23 cellular contexts compared by ENCODE assay signal in genomic region chrX:14776901-14777300, GRCh38.
DNase-seq lines count a peak whose midpoint lies in the region; ATAC-seq and TF ChIP-seq lines count a peak whose summit lies in the region.
"Had no signal": no experiment of that assay in that cellular context is flagged by ENCODE, and none has a peak within 500 bp of the region (broad histone marks: within the 10 kb centered on the region; RNA-seq: fewer than 3 reads in every experiment).

No MANE protein-coding gene starts in this region.

- peaks cover 0 to 2% (median 0%) of the 10 kb centered on the region in 9 donors for H3K9me3 Mint-ChIP-seq in naive thymus-derived CD8-positive, alpha-beta T cell
- H3K9me3 Mint-ChIP-seq: CD4-positive, alpha-beta T cell had no signal

- no peak for TF ChIP-seq POLR2A in IMR-90 (IDR thresholded peaks at IDR 0.05; ENCODE audit: low read depth, low read length)

- 0 out of 2 replicates have a peak, but pooled peaks cover 2% of the 10 kb centered on the region for H3K9me1 ChIP-seq in IMR-90 (ENCODE audit: insufficient read depth, low read length)

- BruUV-seq in IMR-90 (replicated peaks; lab: Mats Ljungman, UMichigan), result no TSS peak

- H3K27ac ChIP-seq in IMR-90 (ENCODE audit: insufficient read depth, low read length) (no peak overlapping the region), mesendoderm (ENCODE audit: low read depth, low read length) (no peak overlapping the region), right atrium auricular region (no peak overlapping the region)
- H3K27ac ChIP-seq: A549, BLaER1, SJCRH30 had no signal

- H3K4me1 ChIP-seq in IMR-90 (ENCODE audit: control insufficient read depth, insufficient read depth, low read length) (no peaks in the 10 kb centered on the region; the same call in 1 of the 2 replicates), mesendoderm (ENCODE audit: control insufficient read depth, low read depth, low read length) (no peaks in the 10 kb centered on the region), right atrium auricular region (no peaks in the 10 kb centered on the region)
- H3K4me1 ChIP-seq: A549, BLaER1, SJCRH30 had no signal

- H3K18ac ChIP-seq in IMR-90 (ENCODE audit: low read depth, low read length), result no peak overlapping the region
- H3K18ac ChIP-seq in mesendoderm (ENCODE audit: low read length), result no peak overlapping the region

- H2AFZ ChIP-seq in IMR-90 (replicated peaks; ENCODE audit: low read length, poor library complexity), result no peak overlapping the region

- intact Hi-C loops in IMR-90 (cut with micrococcal nuclease), result no loop called here

- no peaks in the 10 kb centered on the region for H3K27me3 Mint-ChIP-seq in naive thymus-derived CD8-positive, alpha-beta T cell
- H3K27me3 Mint-ChIP-seq: CD4-positive, alpha-beta T cell had no signal

- H3K27ac Mint-ChIP-seq in naive thymus-derived CD8-positive, alpha-beta T cell, result no peak overlapping the region
- H3K27ac Mint-ChIP-seq: CD4-positive, alpha-beta T cell had no signal

- H3K4ac ChIP-seq in IMR-90 (ENCODE audit: low read depth, low read length) (no peak overlapping the region), mesendoderm (ENCODE audit: low read depth, low read length) (no peak overlapping the region)

- H3K4me3 ChIP-seq in AG10803 (ENCODE audit: low read length), result no peak overlapping the region
- no peak overlapping the region for H3K4me3 ChIP-seq in IMR-90 (ENCODE audit: insufficient read depth, low read depth, low read length)
- H3K4me3 ChIP-seq in astrocyte of the spinal cord (ENCODE audit: low read depth, low read length), result no peak overlapping the region
- H3K4me3 ChIP-seq in mesendoderm (ENCODE audit: low read length), result no peak overlapping the region
- H3K4me3 ChIP-seq in right atrium auricular region, result no peak overlapping the region
- H3K4me3 ChIP-seq: A549, BLaER1, SJCRH30 had no signal

- no CpG with 5 or more reads among the region's 2 CpGs for WGBS in IMR-90 (ENCODE audit: extremely low coverage in 2 of 2, insufficient read length in 1 of 2), 2 experiments
- no CpG with 5 or more reads among the region's 2 CpGs for WGBS in mesendoderm (ENCODE audit: extremely low coverage, insufficient coverage, low lambda C conversion rate)

- H3K4me1 Mint-ChIP-seq in naive thymus-derived CD8-positive, alpha-beta T cell, result no peaks in the 10 kb centered on the region

- DNase-seq in AG10803 (ENCODE audit: low read depth), result peak; percentile 21
- no peak for DNase-seq in IMR-90
- DNase-seq in astrocyte of the spinal cord (ENCODE audit: low read depth, low spot score), result peak; percentile 0
- peak; percentile 33 for DNase-seq in mesendoderm
- no peak for DNase-seq in naive thymus-derived CD8-positive, alpha-beta T cell
- DNase-seq in right atrium auricular region (ENCODE audit: low spot score), result no peak
- no peak for DNase-seq in NCI-H1694 (lab: John Stamatoyannopoulos, UW)
- DNase-seq: CD4-positive, alpha-beta T cell; COR-L47; DMS79 treated with DMSO at 0.1 percent for 48 hours; KBM-7; NCI-H1092; NCI-H1436 treated with DMSO at 0.1 percent for 48 hours; NCI-H2029; NCI-H2227 treated with DMSO at 0.1 percent for 48 hours; NCI-H510A treated with DMSO at 0.1 percent for 48 hours; NCI-H82; SJCRH30 had no signal

- no peaks in the 10 kb centered on the region for H3K79me2 ChIP-seq in mesendoderm (ENCODE audit: control insufficient read depth, insufficient read depth, low read length)

- in situ Hi-C loops in IMR-90 (cut with MboI; ENCODE audit: low sequenced_read_pairs) (no loop called here), astrocyte of the spinal cord (cut with HindIII; ENCODE audit: low sequenced_read_pairs) (no loop called here)

- H2BK15ac ChIP-seq in IMR-90 (ENCODE audit: low read depth, low read length) (no peak overlapping the region; the same call in 2 of the 3 replicates), mesendoderm (replicated peaks; ENCODE audit: low read depth) (no peak overlapping the region)

- no peak overlapping the region for H2BK120ac ChIP-seq in IMR-90 (ENCODE audit: low read depth, low read length)
- no peak overlapping the region for H2BK120ac ChIP-seq in mesendoderm (ENCODE audit: low read depth, low read length)

- H3K4me2 ChIP-seq in IMR-90 (ENCODE audit: low read depth, low read length) (no peak overlapping the region), mesendoderm (ENCODE audit: low read length) (no peak overlapping the region)
- H3K4me2 ChIP-seq: A549, BLaER1 had no signal

- H3K9me3 ChIP-seq in IMR-90 (ENCODE audit: control insufficient read depth, insufficient read depth, low read length) (no peaks in the 10 kb centered on the region; the same call in 1 of the 2 replicates), right atrium auricular region (no peaks in the 10 kb centered on the region)
- H3K9me3 ChIP-seq: A549, SJCRH30 had no signal

- H3K36me3 ChIP-seq in IMR-90 (ENCODE audit: control insufficient read depth, insufficient read depth, low read length), result no peaks in the 10 kb centered on the region
- no peaks in the 10 kb centered on the region for H3K36me3 ChIP-seq in mesendoderm (ENCODE audit: control insufficient read depth, insufficient read depth, low read length)
- H3K36me3 ChIP-seq in right atrium auricular region, result no peaks in the 10 kb centered on the region
- H3K36me3 ChIP-seq: SJCRH30 had no signal

- ATAC-seq in IMR-90 (ENCODE audit: low read depth) (no peak), GM21367 (IDR thresholded peaks at IDR 0.05; ENCODE audit: unreplicated experiment) (no peak)
- no peak for ATAC-seq in naive thymus-derived CD8-positive, alpha-beta T cell
- ATAC-seq: A549, HepG2, Panc1 had no signal

- H2AK9ac ChIP-seq in IMR-90 (replicated peaks; ENCODE audit: low read depth, low read length, poor library complexity), result no peak overlapping the region

- H2AK5ac ChIP-seq in IMR-90 (ENCODE audit: low read depth, low read length) (peak overlapping the region; percentile 40; the same call in 1 of the 2 replicates), mesendoderm (ENCODE audit: low read length) (no peak overlapping the region)

- H2BK20ac ChIP-seq in IMR-90 (ENCODE audit: low read depth, low read length), result no peak overlapping the region

- H3K56ac ChIP-seq in IMR-90 (ENCODE audit: extremely low read depth, insufficient read depth, low read length) (no peak overlapping the region), mesendoderm (ENCODE audit: low read length) (no peak overlapping the region)

- POLR2A ChIA-PET in IMR-90 (lab: Charles Lee; ENCODE audit: unreplicated experiment), result no interaction called here
- POLR2A ChIA-PET in naive thymus-derived CD8-positive, alpha-beta T cell (lab: Charles Lee), result no interaction called here

- no peaks in the 10 kb centered on the region for H3K79me1 ChIP-seq in IMR-90 (ENCODE audit: low read depth in 1 of 2, low read length in 2 of 2)
- no peaks in the 10 kb centered on the region for H3K79me1 ChIP-seq in mesendoderm (ENCODE audit: low read length)

- H4K5ac ChIP-seq in IMR-90 (ENCODE audit: low read depth, low read length), result no peak overlapping the region; the same call in 1 of the 2 replicates
- no peak overlapping the region for H4K5ac ChIP-seq in mesendoderm (ENCODE audit: low read length)

- H3K27me3 ChIP-seq in IMR-90 (ENCODE audit: control insufficient read depth, insufficient read depth, low read length), result no peaks in the 10 kb centered on the region
- H3K27me3 ChIP-seq in mesendoderm (ENCODE audit: insufficient read depth, low read length, poor library complexity), result no peaks in the 10 kb centered on the region
- H3K27me3 ChIP-seq in right atrium auricular region, result no peaks in the 10 kb centered on the region
- H3K27me3 ChIP-seq: SJCRH30 had no signal

- H3K14ac ChIP-seq in IMR-90 (replicated peaks; ENCODE audit: low read depth, low read length), result no peak overlapping the region

- no peak overlapping the region for H4K91ac ChIP-seq in IMR-90 (ENCODE audit: insufficient read depth, low read depth, low read length)

- no peak for TF ChIP-seq RAD21 in IMR-90 (IDR thresholded peaks at IDR 0.05; ENCODE audit: low read length)

- CTCF ChIA-PET in IMR-90 (lab: Yijun Ruan, JAX), result no interaction called here

- H3K23ac ChIP-seq in IMR-90 (ENCODE audit: low read depth, low read length) (no peak overlapping the region), mesendoderm (ENCODE audit: low read length) (no peak overlapping the region)

- H3K9ac ChIP-seq in IMR-90 (ENCODE audit: low read depth, low read length), result no peak overlapping the region
- H3K9ac ChIP-seq in mesendoderm (ENCODE audit: low read length), result no peak overlapping the region
- H3K9ac ChIP-seq: BLaER1 had no signal

- no peak overlapping the region for H4K8ac ChIP-seq in IMR-90 (ENCODE audit: low read depth in 2 of 2, low read length in 2 of 2)
- no peak overlapping the region for H4K8ac ChIP-seq in mesendoderm (ENCODE audit: low read depth, low read length)

- no peaks in the 10 kb centered on the region for H4K20me1 ChIP-seq in IMR-90 (ENCODE audit: insufficient read depth, low read length)
- H4K20me1 ChIP-seq: BLaER1 had no signal

- dilution Hi-C loops in IMR-90 (cut with HindIII; ENCODE audit: low sequenced_read_pairs, unreplicated experiment), result no loop called here

- H2BK5ac ChIP-seq in IMR-90 (ENCODE audit: low read depth, low read length, poor library complexity, severe bottlenecking) (no peak overlapping the region), mesendoderm (ENCODE audit: low read length) (no peak overlapping the region)

- H3K36me3 Mint-ChIP-seq in naive thymus-derived CD8-positive, alpha-beta T cell, result no peaks in the 10 kb centered on the region

- TF ChIP-seq CTCF in AG10803 (conservative IDR thresholded peaks at IDR 0.05; ENCODE audit: low read length) (no peak), IMR-90 (conservative IDR thresholded peaks at IDR 0.05; ENCODE audit: low read depth, low read length) (no peak), astrocyte of the spinal cord (IDR thresholded peaks at IDR 0.05; ENCODE audit: low read depth, low read length) (no peak), right atrium auricular region (IDR thresholded peaks at IDR 0.05) (no peak)

- no peak overlapping the region for H3K4me3 Mint-ChIP-seq in naive thymus-derived CD8-positive, alpha-beta T cell
- H3K4me3 Mint-ChIP-seq: CD4-positive, alpha-beta T cell had no signal

TF ChIP-seq in IMR-90, 13 proteins besides CTCF, POLR2A, EP300 and RAD21:
- TF ChIP-seq NFE2L2 (IDR thresholded peaks at IDR 0.05; ENCODE audit: low read depth, low read length) (no peak), CHD1 (IDR thresholded peaks at IDR 0.05; ENCODE audit: low read depth, low read length) (no peak), USF2 (IDR thresholded peaks at IDR 0.05; ENCODE audit: low read depth, low read length) (no peak), MXI1 (IDR thresholded peaks at IDR 0.05; ENCODE audit: borderline replicate concordance, low read depth, low read length) (no peak), MAFK (IDR thresholded peaks at IDR 0.05; ENCODE audit: low read depth, low read length) (no peak)

Comparison
In these comparisons a context has a peak if more than half of its experiments do, and no peak if none do; other contexts are left out.
1. DNase-seq: peak in AG10803 (single experiment), astrocyte of the spinal cord (single experiment) and mesendoderm (single experiment); none in IMR-90 (single experiment), naive thymus-derived CD8-positive, alpha-beta T cell (0 of 10), right atrium auricular region (single experiment) and NCI-H1694 (single experiment).